16 cellular contexts compared by ENCODE assay signal in genomic region chr13:45696610-45697226, GRCh38. TPM values are rescaled to one million over a fixed set of nuclear protein-coding genes. Genes with fewer than 3 reads are reported as not detected.
DNase-seq lines count a peak whose midpoint lies in the region; ATAC-seq, FAIRE-seq and TF ChIP-seq lines count a peak whose summit lies in the region.
"Had no signal": no experiment of that assay in that cellular context is flagged by ENCODE, and none has a peak within 500 bp of the region (broad histone marks: within the 10 kb centered on the region; RNA-seq: fewer than 3 reads in every experiment).

No MANE protein-coding gene starts in this region.

- TF ChIP-seq CTCF in progenitor cell of endocrine pancreas (IDR thresholded peaks at IDR 0.05; ENCODE audit: unreplicated experiment) = no peak

- ATAC-seq in HG02763 (IDR thresholded peaks at IDR 0.05; ENCODE audit: unreplicated experiment) = peak; percentile 38
- no peak for ATAC-seq in naive thymus-derived CD8-positive, alpha-beta T cell

- H3K4me3 ChIP-seq in SJCRH30 = no peak overlapping the region
- H3K4me3 ChIP-seq: PC-9 had no signal

- peaks cover 0 to 3% (median 0%) of the 10 kb centered on the region in 5 donors for H3K27me3 Mint-ChIP-seq in naive thymus-derived CD8-positive, alpha-beta T cell
- H3K27me3 Mint-ChIP-seq in progenitor cell of endocrine pancreas = peaks cover 7% of the 10 kb centered on the region

- no peak overlapping the region for H3K4me3 Mint-ChIP-seq in naive thymus-derived CD8-positive, alpha-beta T cell
- H3K4me3 Mint-ChIP-seq in progenitor cell of endocrine pancreas (ENCODE audit: low read depth) = no peak overlapping the region

- POLR2A ChIA-PET in naive thymus-derived CD8-positive, alpha-beta T cell (lab: Charles Lee) = no interaction called here

- no peaks in the 10 kb centered on the region; the same call in 1 of the 2 replicates for H3K27me3 ChIP-seq in SJCRH30

- no peaks in the 10 kb centered on the region for H3K4me1 ChIP-seq in SJCRH30

- no peaks in the 10 kb centered on the region for H3K4me1 Mint-ChIP-seq in naive thymus-derived CD8-positive, alpha-beta T cell
- peaks cover 1% of the 10 kb centered on the region for H3K4me1 Mint-ChIP-seq in progenitor cell of endocrine pancreas (ENCODE audit: low read depth)

- no peak overlapping the region for H3K27ac Mint-ChIP-seq in naive thymus-derived CD8-positive, alpha-beta T cell
- H3K27ac Mint-ChIP-seq in progenitor cell of endocrine pancreas = no peak overlapping the region

- peaks cover 0 to 4% (median 3%) of the 10 kb centered on the region in 3 donors for H3K36me3 Mint-ChIP-seq in naive thymus-derived CD8-positive, alpha-beta T cell
- peaks cover 1% of the 10 kb centered on the region for H3K36me3 Mint-ChIP-seq in progenitor cell of endocrine pancreas (ENCODE audit: insufficient read depth)

- peak; percentile 98 for FAIRE-seq in GM19239 (lab: Jason Lieb, UNC)
- FAIRE-seq: H54 had no signal

- H3K36me3 ChIP-seq in SJCRH30 = no peaks in the 10 kb centered on the region

- DNase-seq in CD1c-positive myeloid dendritic cell (ENCODE audit: extremely low spot score) = peak; percentile 29
- no peak for DNase-seq in GM19239 (ENCODE audit: insufficient read length, low spot score)
- DNase-seq in NOMO-1 (lab: John Stamatoyannopoulos, UW; ENCODE audit: unreplicated experiment in 2 of 2) = peak; percentile 29 to 47
- DNase-seq in NCI-H2227 (lab: John Stamatoyannopoulos, UW; ENCODE audit: unreplicated experiment) = no peak
- no peak for DNase-seq in naive thymus-derived CD8-positive, alpha-beta T cell
- DNase-seq in SJCRH30 = no peak
- DNase-seq in progenitor cell of endocrine pancreas (ENCODE audit: low spot score, unreplicated experiment) = no peak
- DNase-seq: left cardiac atrium, NCI-H2081, PC-9 had no signal

- H3K9me3 ChIP-seq in SJCRH30 (replicated peaks) = no peaks in the 10 kb centered on the region

- peaks cover 0 to 4% (median 0%) of the 10 kb centered on the region in 9 donors for H3K9me3 Mint-ChIP-seq in naive thymus-derived CD8-positive, alpha-beta T cell
- H3K9me3 Mint-ChIP-seq in progenitor cell of endocrine pancreas (ENCODE audit: low read depth) = peaks cover 10% of the 10 kb centered on the region

- no peak overlapping the region for H3K27ac ChIP-seq in SJCRH30
- H3K27ac ChIP-seq: PC-9 had no signal

RNA-seq across cellular contexts. Expression of gene CBY2, which starts 5.4 kb away (rescaled TPM):
- not detected for total RNA-seq in naive thymus-derived CD8-positive, alpha-beta T cell
- not detected for polyA plus RNA-seq in naive thymus-derived CD8-positive, alpha-beta T cell
- total RNA-seq in SJCRH30 (2014; rRNA removed; shearing (Covaris generic)) = not detected in 2 replicates
- total RNA-seq in progenitor cell of endocrine pancreas = not detected in 2 replicates
- total RNA-seq: chondrocyte, fibroblast of villous mesenchyme, HT1080, left cardiac atrium, PC-9 had no signal
- polyA plus RNA-seq: neural cell had no signal

Comparison
In these comparisons a context has a peak if more than half of its experiments do, and no peak if none do; other contexts are left out.
1. DNase-seq: peak in CD1c-positive myeloid dendritic cell (single experiment) and NOMO-1 (2 of 2); none in GM19239 (single experiment), NCI-H2227 (single experiment), naive thymus-derived CD8-positive, alpha-beta T cell (0 of 10), SJCRH30 (0 of 2) and progenitor cell of endocrine pancreas (single experiment).